11 cellular contexts compared by ENCODE assay signal in genomic region chr5:56839062-56839461, GRCh38. TPM values are rescaled to one million over a fixed set of nuclear protein-coding genes. Genes with fewer than 3 reads are reported as not detected.
DNase-seq lines count a peak whose midpoint lies in the region; ATAC-seq and TF ChIP-seq lines count a peak whose summit lies in the region.
"Had no signal": no experiment of that assay in that cellular context is flagged by ENCODE, and none has a peak within 500 bp of the region (broad histone marks: within the 10 kb centered on the region; RNA-seq: fewer than 3 reads in every experiment).

No MANE protein-coding gene starts in this region.

- TF ChIP-seq POLR2A in suprapubic skin (IDR thresholded peaks at IDR 0.05) = no peak

- TF ChIP-seq CTCF in suprapubic skin (IDR thresholded peaks at IDR 0.05) = no peak

- CTCF ChIA-PET in activated CD4-positive, alpha-beta memory T cell treated with anti-CD3 and anti-CD28 coated beads for 36 hours (lab: Charles Lee) = interaction anchor here (0.6 to 11.8 kb wide), 36 partner anchors 8 to 1254 kb away, joined by 3 to 172 read pairs (median 5); no protein-coding TSS in a partner anchor

- intact Hi-C loops in activated CD4-positive, alpha-beta memory T cell treated with anti-CD3 and anti-CD28 coated beads for 36 hours (cut with micrococcal nuclease) = loop anchor here (2.0 to 5.0 kb wide), 5 partner anchors 236 to 1667 kb away; partner anchors contain the start of gene CDC20B

- H3K4me3 ChIP-seq in suprapubic skin = no peak overlapping the region

- 77% methylated on average over 4 of the region's 4 CpGs for WGBS in suprapubic skin

- H3K4me1 Mint-ChIP-seq in activated T-cell treated with anti-CD3 and anti-CD28 coated beads, Interleukin-2, amount 50 U/mL, for 4 hours (ENCODE audit: low read depth) = peaks cover 87% of the 10 kb centered on the region
- H3K4me1 Mint-ChIP-seq in activated CD4-positive, alpha-beta memory T cell treated with anti-CD3 and anti-CD28 coated beads for 36 hours (ENCODE audit: low read depth) = peaks cover 84% of the 10 kb centered on the region
- peaks cover 57 to 85% of the 10 kb centered on the region in 2 donors for H3K4me1 Mint-ChIP-seq in immature natural killer cell

- H3K9me3 ChIP-seq in suprapubic skin = no peaks in the 10 kb centered on the region
- H3K9me3 ChIP-seq: MG63 had no signal

- peak overlapping the region; percentile 80 for H3K27ac Mint-ChIP-seq in activated CD4-positive, alpha-beta memory T cell treated with anti-CD3 and anti-CD28 coated beads for 36 hours
- peak overlapping the region in 5 of 6 donors; percentile 30 to 73 (median 49) for H3K27ac Mint-ChIP-seq in immature natural killer cell
- H3K27ac Mint-ChIP-seq: nephron progenitor cell had no signal

- DNase-seq in activated T-cell treated with anti-CD3 and anti-CD28 coated beads, Interleukin-2, amount 50 U/mL, for 4 hours = no peak
- DNase-seq in activated T-cell treated with anti-CD3 and anti-CD28 coated beads for 4 hours (no peak), immature natural killer cell (no peak), suprapubic skin (ENCODE audit: low spot score in 2 of 2) (no peak), T1000 (lab: John Stamatoyannopoulos, UW) (no peak), dedifferentiated amniotic fluid mesenchymal stem cell (ENCODE audit: extremely low spot score) (no peak)
- no peak for DNase-seq in activated CD4-positive, alpha-beta memory T cell treated with anti-CD3 and anti-CD28 coated beads for 36 hours
- DNase-seq: activated CD4-positive, CD25-positive, alpha-beta regulatory T cell; nephron progenitor cell had no signal

- no peak for TF ChIP-seq EP300 in suprapubic skin (IDR thresholded peaks at IDR 0.05)

- no peaks in the 10 kb centered on the region for H3K36me3 ChIP-seq in suprapubic skin
- H3K36me3 ChIP-seq: MG63 had no signal

- no peak for ATAC-seq in activated T-cell treated with anti-CD3 and anti-CD28 coated beads, Interleukin-2, amount 50 U/mL, for 4 hours
- ATAC-seq in HG03442 (IDR thresholded peaks at IDR 0.05; ENCODE audit: unreplicated experiment) = no peak

- no peaks in the 10 kb centered on the region for H3K9me3 Mint-ChIP-seq in activated T-cell treated with anti-CD3 and anti-CD28 coated beads, Interleukin-2, amount 50 U/mL, for 4 hours
- no peaks in the 10 kb centered on the region for H3K9me3 Mint-ChIP-seq in activated CD4-positive, alpha-beta memory T cell treated with anti-CD3 and anti-CD28 coated beads for 36 hours
- H3K9me3 Mint-ChIP-seq in immature natural killer cell = no peaks in the 10 kb centered on the region
- H3K9me3 Mint-ChIP-seq: nephron progenitor cell had no signal

- H3K4me3 Mint-ChIP-seq in activated T-cell treated with anti-CD3 and anti-CD28 coated beads, Interleukin-2, amount 50 U/mL, for 4 hours = peak overlapping the region; percentile 62
- peak overlapping the region; percentile 55 for H3K4me3 Mint-ChIP-seq in activated CD4-positive, alpha-beta memory T cell treated with anti-CD3 and anti-CD28 coated beads for 36 hours
- H3K4me3 Mint-ChIP-seq in immature natural killer cell = no peak overlapping the region
- H3K4me3 Mint-ChIP-seq: nephron progenitor cell had no signal

- no peaks in the 10 kb centered on the region for H3K27me3 ChIP-seq in suprapubic skin
- H3K27me3 ChIP-seq: MG63 had no signal

- peak overlapping the region; percentile 65 for H3K27ac ChIP-seq in suprapubic skin

- POLR2A ChIA-PET in activated CD4-positive, alpha-beta memory T cell treated with anti-CD3 and anti-CD28 coated beads for 36 hours (lab: Charles Lee) = interaction anchor here (0.6 to 1.4 kb wide), 4 partner anchors 9 to 511 kb away, joined by 3 to 8 read pairs (median 4); no protein-coding TSS in a partner anchor

- H3K36me3 Mint-ChIP-seq in activated T-cell treated with anti-CD3 and anti-CD28 coated beads, Interleukin-2, amount 50 U/mL, for 4 hours (ENCODE audit: insufficient read depth) = no peaks in the 10 kb centered on the region
- no peaks in the 10 kb centered on the region for H3K36me3 Mint-ChIP-seq in activated CD4-positive, alpha-beta memory T cell treated with anti-CD3 and anti-CD28 coated beads for 36 hours
- H3K36me3 Mint-ChIP-seq in immature natural killer cell = no peaks in the 10 kb centered on the region

- H3K27me3 Mint-ChIP-seq in activated T-cell treated with anti-CD3 and anti-CD28 coated beads, Interleukin-2, amount 50 U/mL, for 4 hours (ENCODE audit: low read depth) = no peaks in the 10 kb centered on the region
- no peaks in the 10 kb centered on the region for H3K27me3 Mint-ChIP-seq in activated CD4-positive, alpha-beta memory T cell treated with anti-CD3 and anti-CD28 coated beads for 36 hours
- no peaks in the 10 kb centered on the region for H3K27me3 Mint-ChIP-seq in immature natural killer cell (ENCODE audit: low read depth in 3 of 3)

- H3K4me1 ChIP-seq in suprapubic skin = peaks cover 65% of the 10 kb centered on the region

RNA-seq across cellular contexts. Expression of gene MAP3K1, which starts 23.7 kb away (rescaled TPM):
- total RNA-seq in activated T-cell treated with anti-CD3 and anti-CD28 coated beads, Interleukin-2, amount 50 U/mL, for 4 hours = 10 to 100 TPM; 18.2 to 19.1 (median 18.6) TPM
- 10 to 100 TPM; 20.5 to 20.6 TPM for total RNA-seq in activated CD4-positive, alpha-beta memory T cell treated with anti-CD3 and anti-CD28 coated beads for 36 hours
- 10 to 100 TPM in 2 of 3 donors, 1 to 10 TPM in 1; 5.8 to 16.7 (median 10.2) TPM for polyA plus RNA-seq in immature natural killer cell
- total RNA-seq in suprapubic skin = 10 to 100 TPM; 48.4 to 89.2 (median 61.1) TPM

Comparison
In these comparisons a context has a peak if more than half of its experiments do, and no peak if none do; other contexts are left out.
1. H3K4me3 Mint-ChIP-seq: peak in activated T-cell treated with anti-CD3 and anti-CD28 coated beads, Interleukin-2, amount 50 U/mL, for 4 hours (single experiment) and activated CD4-positive, alpha-beta memory T cell treated with anti-CD3 and anti-CD28 coated beads for 36 hours (single experiment); none in immature natural killer cell (0 of 5).